Comparison of ENCODE assay signal across 8 cellular contexts in genomic region chr11:75802913-75803820, GRCh38.
DNase-seq lines count a peak whose midpoint lies in the region; ATAC-seq and TF ChIP-seq lines count a peak whose summit lies in the region.

No MANE protein-coding gene starts in this region.

- TF ChIP-seq CTCF in GM12865 (IDR thresholded peaks at IDR 0.05; ENCODE audit: insufficient read depth, low read depth, low read length, missing control alignments): peak; percentile 94

- ATAC-seq in HG02763 (IDR thresholded peaks at IDR 0.05; ENCODE audit: unreplicated experiment) (peak; percentile 54), GM19467 (IDR thresholded peaks at IDR 0.05; ENCODE audit: unreplicated experiment) (no peak)

- DNase-seq in GM12865 (ENCODE audit: low read depth) (peak; percentile 85), NCI-H226 (peak; percentile 27), cerebellar cortex (ENCODE audit: low spot score) (peak; percentile 78), left kidney (ENCODE audit: low read depth, low spot score) (peak; percentile 83)
- DNase-seq in activated CD4-positive, alpha-beta T cell treated with anti-CD3 and anti-CD28 coated beads for 1 hour: peak; percentile 48
- peak; percentile 51 to 56 for DNase-seq in stimulated activated CD4-positive, alpha-beta T cell treated with anti-CD3 and anti-CD28 coated beads, Interleukin-4, amount 100 ng/mL, for 4 hours

- H3K4me3 ChIP-seq in GM12865 (ENCODE audit: low read depth, low read length): no peak overlapping the region

Comparison
In these comparisons a context has a peak if more than half of its experiments do, and no peak if none do; other contexts are left out.
1. DNase-seq: peak in every context shown above with its lines; median percentile 85 in GM12865; 83 in left kidney; 78 in cerebellar cortex; 54 in stimulated activated CD4-positive, alpha-beta T cell treated with anti-CD3 and anti-CD28 coated beads, Interleukin-4, amount 100 ng/mL, for 4 hours; 48 in activated CD4-positive, alpha-beta T cell treated with anti-CD3 and anti-CD28 coated beads for 1 hour; 27 in NCI-H226.